ENCODE assay signal across 10 cellular contexts in genomic region chr13:70390064-70390463, GRCh38.
"Had no signal": no experiment of that assay in that cellular context is flagged by ENCODE, and none has a peak within 500 bp of the region (broad histone marks: within the 10 kb centered on the region; RNA-seq: fewer than 3 reads in every experiment).

No MANE protein-coding gene starts in this region.

- H3K4me3 ChIP-seq: GM23248, HAP-1 had no signal

- H3K9me3 Mint-ChIP-seq: IgD-negative memory B cell had no signal

- H3K27ac ChIP-seq: GM23248, HL-60, KMS-11 had no signal

- ATAC-seq: HCT116, HepG2 had no signal

- DNase-seq: GM23248, GOT3, H7, KBM-7 had no signal

- H3K36me3 ChIP-seq: HAP-1 had no signal

- H3K4me3 Mint-ChIP-seq: IgD-negative memory B cell had no signal

- H3K9me3 ChIP-seq: HAP-1 had no signal

- H3K36me3 Mint-ChIP-seq: IgD-negative memory B cell had no signal

- H3K4me1 Mint-ChIP-seq: IgD-negative memory B cell had no signal

- H3K27me3 Mint-ChIP-seq: IgD-negative memory B cell had no signal

- H3K27ac Mint-ChIP-seq: IgD-negative memory B cell had no signal

- FAIRE-seq: HepG2 had no signal

- H3K4me2 ChIP-seq: KMS-11 had no signal
